ENCODE assay signal across 8 cellular contexts in genomic region chr18:9095297-9096012, GRCh38. TPM values are rescaled to one million over a fixed set of nuclear protein-coding genes. Genes with fewer than 3 reads are reported as not detected.
DNase-seq lines count a peak whose midpoint lies in the region; ATAC-seq and TF ChIP-seq lines count a peak whose summit lies in the region.

No MANE protein-coding gene starts in this region.

- peak; percentile 86 for ATAC-seq in GM21529 (IDR thresholded peaks at IDR 0.05; ENCODE audit: unreplicated experiment)
- peak; percentile 61 to 79 for ATAC-seq in naive thymus-derived CD8-positive, alpha-beta T cell

- peaks cover 71% of the 10 kb centered on the region for H3K4me1 Mint-ChIP-seq in activated T-helper 1 cell treated with anti-CD3 and anti-CD28 coated beads, Interleukin-12 subunit alpha, Interleukin-12 subunit beta, Interleukin-2, Interleukin-4 antibody, amounts not matched to agents 30 ng/mL and 10 ng/mL and 1 ng/mL, durations not matched to agents 14 hours and 24 hours and 36 hours (ENCODE audit: low read depth)
- H3K4me1 Mint-ChIP-seq in naive thymus-derived CD8-positive, alpha-beta T cell, result peaks cover 21 to 51% (median 42%) of the 10 kb centered on the region in 4 donors

- peaks cover 3% of the 10 kb centered on the region for H3K9me3 Mint-ChIP-seq in activated T-helper 1 cell treated with anti-CD3 and anti-CD28 coated beads, Interleukin-12 subunit alpha, Interleukin-12 subunit beta, Interleukin-2, Interleukin-4 antibody, amounts not matched to agents 30 ng/mL and 10 ng/mL and 1 ng/mL, durations not matched to agents 14 hours and 24 hours and 36 hours
- no peaks in the 10 kb centered on the region for H3K9me3 Mint-ChIP-seq in naive thymus-derived CD8-positive, alpha-beta T cell

- intact Hi-C loops in activated T-helper 1 cell treated with anti-CD3 and anti-CD28 coated beads, Interleukin-12 subunit alpha, Interleukin-12 subunit beta, Interleukin-2, Interleukin-4 antibody, amounts not matched to agents 30 ng/mL and 10 ng/mL and 1 ng/mL, durations not matched to agents 14 hours and 24 hours and 36 hours (cut with micrococcal nuclease), result loop anchor here (1.0 to 2.0 kb wide), 2 partner anchors 13 to 41 kb away; partner anchors contain the start of gene ANKRD12

- TF ChIP-seq CTCF in GM10248 (IDR thresholded peaks at IDR 0.05; ENCODE audit: control extremely low read depth, extremely low read depth, low read depth, missing control alignments), result no peak

- peak overlapping the region; percentile 100 for H3K27ac Mint-ChIP-seq in activated T-helper 1 cell treated with anti-CD3 and anti-CD28 coated beads, Interleukin-12 subunit alpha, Interleukin-12 subunit beta, Interleukin-2, Interleukin-4 antibody, amounts not matched to agents 30 ng/mL and 10 ng/mL and 1 ng/mL, durations not matched to agents 14 hours and 24 hours and 36 hours
- peak overlapping the region; percentile 87 to 97 (median 94) for H3K27ac Mint-ChIP-seq in naive thymus-derived CD8-positive, alpha-beta T cell

- peak overlapping the region; percentile 66 for H3K4me3 Mint-ChIP-seq in activated T-helper 1 cell treated with anti-CD3 and anti-CD28 coated beads, Interleukin-12 subunit alpha, Interleukin-12 subunit beta, Interleukin-2, Interleukin-4 antibody, amounts not matched to agents 30 ng/mL and 10 ng/mL and 1 ng/mL, durations not matched to agents 14 hours and 24 hours and 36 hours
- peak overlapping the region; percentile 16 to 75 (median 70) for H3K4me3 Mint-ChIP-seq in naive thymus-derived CD8-positive, alpha-beta T cell

- CTCF ChIA-PET in GM10248 (lab: Yijun Ruan, JAX), result interaction anchor here (1.2 to 3.5 kb wide), 4 partner anchors 13 to 383 kb away, joined by 3 to 11 read pairs (median 3); no protein-coding TSS in a partner anchor

- H3K27me3 Mint-ChIP-seq in activated T-helper 1 cell treated with anti-CD3 and anti-CD28 coated beads, Interleukin-12 subunit alpha, Interleukin-12 subunit beta, Interleukin-2, Interleukin-4 antibody, amounts not matched to agents 30 ng/mL and 10 ng/mL and 1 ng/mL, durations not matched to agents 14 hours and 24 hours and 36 hours (ENCODE audit: insufficient read depth), result no peaks in the 10 kb centered on the region
- no peaks in the 10 kb centered on the region for H3K27me3 Mint-ChIP-seq in naive thymus-derived CD8-positive, alpha-beta T cell

- POLR2A ChIA-PET in GM10248 (lab: Yijun Ruan, JAX), result no interaction called here
- POLR2A ChIA-PET in naive thymus-derived CD8-positive, alpha-beta T cell (lab: Charles Lee), result interaction anchor here (1.0 to 13.6 kb wide), 2 partner anchors 13 to 42 kb away, joined by 5 to 254 read pairs; partner anchors contain the start of gene ANKRD12

- DNase-seq in GM10248 (ENCODE audit: extremely low spot score), result peak; percentile 53
- DNase-seq in KBM-7, result peak; percentile 78
- peak; percentile 61 for DNase-seq in activated T-helper 1 cell treated with anti-CD3 and anti-CD28 coated beads, Interleukin-12 subunit alpha, Interleukin-12 subunit beta, Interleukin-2, Interleukin-4 antibody, amounts not matched to agents 30 ng/mL and 10 ng/mL and 1 ng/mL, durations not matched to agents 14 hours and 24 hours and 36 hours (ENCODE audit: low spot score)
- peak in 8 of 10 donors; percentile 22 to 78 (median 60) for DNase-seq in naive thymus-derived CD8-positive, alpha-beta T cell
- no peak for DNase-seq in H4 (ENCODE audit: low spot score)
- DNase-seq in SK-N-DZ (ENCODE audit: low spot score), result no peak
- DNase-seq in NCI-H748 (lab: John Stamatoyannopoulos, UW; ENCODE audit: unreplicated experiment), result no peak

- in situ Hi-C loops in KBM-7 (cut with MboI; ENCODE audit: low pct_unique_long_range_greater_than_20kb, low sequenced_read_pairs), result no loop called here

- H3K36me3 Mint-ChIP-seq in activated T-helper 1 cell treated with anti-CD3 and anti-CD28 coated beads, Interleukin-12 subunit alpha, Interleukin-12 subunit beta, Interleukin-2, Interleukin-4 antibody, amounts not matched to agents 30 ng/mL and 10 ng/mL and 1 ng/mL, durations not matched to agents 14 hours and 24 hours and 36 hours (ENCODE audit: low read depth), result peaks cover 10% of the 10 kb centered on the region
- no peaks in the 10 kb centered on the region for H3K36me3 Mint-ChIP-seq in naive thymus-derived CD8-positive, alpha-beta T cell

RNA-seq across cellular contexts. Expression of gene NDUFV2, which starts 7.0 kb away (rescaled TPM):
- total RNA-seq in activated T-helper 1 cell treated with anti-CD3 and anti-CD28 coated beads, Interleukin-12 subunit alpha, Interleukin-12 subunit beta, Interleukin-2, Interleukin-4 antibody, amounts not matched to agents 30 ng/mL and 10 ng/mL and 1 ng/mL, durations not matched to agents 14 hours and 24 hours and 36 hours, result 381 and 391 TPM in 2 replicates
- total RNA-seq in naive thymus-derived CD8-positive, alpha-beta T cell, result 100 to 1,000 TPM; 149 to 166 TPM
- 100 to 1,000 TPM; 106 to 155 (median 128) TPM for polyA plus RNA-seq in naive thymus-derived CD8-positive, alpha-beta T cell
- total RNA-seq in H4 (2014; rRNA removed; shearing (Covaris generic)), result 203 and 236 TPM in 2 replicates
- 230 and 256 TPM in 2 replicates for polyA plus RNA-seq in SK-N-DZ (2014; cell fraction: cytosol; rRNA removed)
- polyA plus RNA-seq in SK-N-DZ (2014; cell fraction: nucleus; rRNA removed), result 129 and 141 TPM in 2 replicates

RNA-seq across cellular contexts. Expression of gene ANKRD12, which starts 41.1 kb away (rescaled TPM):
- total RNA-seq in activated T-helper 1 cell treated with anti-CD3 and anti-CD28 coated beads, Interleukin-12 subunit alpha, Interleukin-12 subunit beta, Interleukin-2, Interleukin-4 antibody, amounts not matched to agents 30 ng/mL and 10 ng/mL and 1 ng/mL, durations not matched to agents 14 hours and 24 hours and 36 hours, result 61.3 and 62.2 TPM in 2 replicates
- 100 to 1,000 TPM; 198 to 212 TPM for total RNA-seq in naive thymus-derived CD8-positive, alpha-beta T cell
- 10 to 100 TPM; 15.7 to 70.4 (median 26.3) TPM for polyA plus RNA-seq in naive thymus-derived CD8-positive, alpha-beta T cell
- 5.1 and 14.1 TPM in 2 replicates for total RNA-seq in H4 (2014; rRNA removed; shearing (Covaris generic))
- polyA plus RNA-seq in SK-N-DZ (2014; cell fraction: cytosol; rRNA removed), result 3.0 and 3.4 TPM in 2 replicates
- 7.9 and 11.4 TPM in 2 replicates for polyA plus RNA-seq in SK-N-DZ (2014; cell fraction: nucleus; rRNA removed)

Comparison
In these comparisons a context has a peak if more than half of its experiments do, and no peak if none do; other contexts are left out.
1. DNase-seq: peak in GM10248 (single experiment), KBM-7 (single experiment), activated T-helper 1 cell treated with anti-CD3 and anti-CD28 coated beads, Interleukin-12 subunit alpha, Interleukin-12 subunit beta, Interleukin-2, Interleukin-4 antibody, amounts not matched to agents 30 ng/mL and 10 ng/mL and 1 ng/mL, durations not matched to agents 14 hours and 24 hours and 36 hours (single experiment) and naive thymus-derived CD8-positive, alpha-beta T cell (8 of 10); none in H4 (single experiment), SK-N-DZ (single experiment) and NCI-H748 (single experiment).